Comparison of ENCODE assay signal across 14 cellular contexts in the genomic region with DNA sequence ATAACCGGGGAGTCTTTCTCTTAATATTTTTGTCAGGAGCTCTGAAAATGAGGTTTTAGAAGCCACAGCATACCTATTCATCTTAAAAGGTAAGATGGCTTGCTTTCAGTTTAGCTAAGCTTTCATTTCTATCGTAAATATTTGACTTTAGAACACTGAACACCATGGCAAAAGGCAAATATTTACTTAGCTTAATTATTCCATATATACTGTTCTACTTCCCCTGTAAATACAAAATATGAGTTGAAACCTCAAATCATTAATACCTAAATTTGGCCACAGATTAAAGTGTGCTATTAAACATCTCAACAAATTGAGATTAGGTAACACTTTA.
DNase-seq lines count a peak whose midpoint lies in the region; ATAC-seq, FAIRE-seq and TF ChIP-seq lines count a peak whose summit lies in the region.
"Had no signal": no experiment of that assay in that cellular context is flagged by ENCODE, and none has a peak within 500 bp of the region (broad histone marks: within the 10 kb centered on the region; RNA-seq: fewer than 3 reads in every experiment).

No MANE protein-coding gene starts in this region.

- no peaks in the 10 kb centered on the region for H3K36me3 Mint-ChIP-seq in natural killer cell treated with Interleukin-12 subunit alpha and Interleukin-12 subunit beta and Interleukin-15 and Interleukin-18, amount 100 ng/mL, for 72 hours
- H3K36me3 Mint-ChIP-seq in nephron progenitor cell (ENCODE audit: low read depth) = peaks cover 15% of the 10 kb centered on the region

- no peaks in the 10 kb centered on the region for H3K27me3 Mint-ChIP-seq in natural killer cell treated with Interleukin-12 subunit alpha and Interleukin-12 subunit beta and Interleukin-15 and Interleukin-18, amount 100 ng/mL, for 72 hours
- no peaks in the 10 kb centered on the region for H3K27me3 Mint-ChIP-seq in nephron progenitor cell (ENCODE audit: low read depth, poor library complexity)
- H3K27me3 Mint-ChIP-seq: naive B cell had no signal

- intact Hi-C loops in mucosa of descending colon (cut with DNase I, micrococcal nuclease) = loop anchor here in 1 of 2 donors (10.0 kb wide), 1 partner anchor 116 kb away; no protein-coding TSS in a partner anchor

- no peak overlapping the region for H3K4me3 ChIP-seq in mucosa of descending colon
- H3K4me3 ChIP-seq: thyroid gland had no signal

- H3K9me3 Mint-ChIP-seq in natural killer cell treated with Interleukin-12 subunit alpha and Interleukin-12 subunit beta and Interleukin-15 and Interleukin-18, amount 100 ng/mL, for 72 hours = no peaks in the 10 kb centered on the region
- H3K9me3 Mint-ChIP-seq in nephron progenitor cell = no peaks in the 10 kb centered on the region
- H3K9me3 Mint-ChIP-seq: activated T-cell treated with anti-CD3 and anti-CD28 coated beads, Interleukin-2, amount 50 U/mL, for 4 hours; naive B cell had no signal

- H3K4me1 Mint-ChIP-seq in natural killer cell treated with Interleukin-12 subunit alpha and Interleukin-12 subunit beta and Interleukin-15 and Interleukin-18, amount 100 ng/mL, for 72 hours (ENCODE audit: low read depth in 2 of 2) = peaks cover 9 to 13% of the 10 kb centered on the region in 2 donors
- peaks cover 37% of the 10 kb centered on the region for H3K4me1 Mint-ChIP-seq in nephron progenitor cell

- DNase-seq in DMS53 treated with DMSO at 0.1 percent for 48 hours (lab: John Stamatoyannopoulos, UW; ENCODE audit: unreplicated experiment) (peak; percentile 86), NCI-H1105 treated with DMSO at 0.1 percent for 48 hours (lab: John Stamatoyannopoulos, UW) (peak; percentile 48), mucosa of descending colon (no peak), nephron progenitor cell (no peak), omental fat pad (ENCODE audit: low spot score) (no peak)
- no peak for DNase-seq in natural killer cell treated with Interleukin-12 subunit alpha and Interleukin-12 subunit beta and Interleukin-15 and Interleukin-18, amount 100 ng/mL, for 72 hours (ENCODE audit: low spot score)
- DNase-seq: activated T-cell treated with anti-CD3 and anti-CD28 coated beads, Interleukin-2, amount 50 U/mL, for 4 hours; erythroblast; naive B cell; NCI-H774; SK-N-SH; thyroid gland had no signal

- H3K4me1 ChIP-seq in mucosa of descending colon (ENCODE audit: low read depth) = peaks cover 32% of the 10 kb centered on the region

- peak; percentile 82 for FAIRE-seq in colon (lab: Jason Lieb, UNC)

- no peaks in the 10 kb centered on the region for H3K9me3 ChIP-seq in mucosa of descending colon
- H3K9me3 ChIP-seq: SK-N-SH, thyroid gland had no signal

- no peaks in the 10 kb centered on the region for H3K36me3 ChIP-seq in mucosa of descending colon (ENCODE audit: low read depth)
- H3K36me3 ChIP-seq: thyroid gland had no signal

- ATAC-seq in mucosa of descending colon = peak; percentile 73
- no peak for ATAC-seq in HG03439 (IDR thresholded peaks at IDR 0.05; ENCODE audit: unreplicated experiment)
- no peak for ATAC-seq in natural killer cell treated with Interleukin-12 subunit alpha and Interleukin-12 subunit beta and Interleukin-15 and Interleukin-18, amount 100 ng/mL, for 72 hours
- no peak for ATAC-seq in omental fat pad (ENCODE audit: low FRiP score)
- ATAC-seq: activated T-cell treated with anti-CD3 and anti-CD28 coated beads, Interleukin-2, amount 50 U/mL, for 4 hours had no signal

- no peak for TF ChIP-seq CTCF in mucosa of descending colon (IDR thresholded peaks at IDR 0.05)
- no peak for TF ChIP-seq CTCF in nephron progenitor cell (IDR thresholded peaks at IDR 0.05)
- no peak for TF ChIP-seq CTCF in omental fat pad (IDR thresholded peaks at IDR 0.05)

- no peak overlapping the region for H3K27ac Mint-ChIP-seq in natural killer cell treated with Interleukin-12 subunit alpha and Interleukin-12 subunit beta and Interleukin-15 and Interleukin-18, amount 100 ng/mL, for 72 hours
- no peak overlapping the region for H3K27ac Mint-ChIP-seq in nephron progenitor cell

- H3K4me3 Mint-ChIP-seq in natural killer cell treated with Interleukin-12 subunit alpha and Interleukin-12 subunit beta and Interleukin-15 and Interleukin-18, amount 100 ng/mL, for 72 hours = no peak overlapping the region
- H3K4me3 Mint-ChIP-seq in nephron progenitor cell = no peak overlapping the region
- H3K4me3 Mint-ChIP-seq: activated T-cell treated with anti-CD3 and anti-CD28 coated beads, Interleukin-2, amount 50 U/mL, for 4 hours; naive B cell had no signal

Comparison
In these comparisons a context has a peak if more than half of its experiments do, and no peak if none do; other contexts are left out.
1. DNase-seq: peak in DMS53 treated with DMSO at 0.1 percent for 48 hours (single experiment) and NCI-H1105 treated with DMSO at 0.1 percent for 48 hours (single experiment); none in mucosa of descending colon (0 of 3), natural killer cell treated with Interleukin-12 subunit alpha and Interleukin-12 subunit beta and Interleukin-15 and Interleukin-18, amount 100 ng/mL, for 72 hours (single experiment), nephron progenitor cell (single experiment) and omental fat pad (single experiment).